9 cellular contexts compared by ENCODE assay signal in the genomic region with DNA sequence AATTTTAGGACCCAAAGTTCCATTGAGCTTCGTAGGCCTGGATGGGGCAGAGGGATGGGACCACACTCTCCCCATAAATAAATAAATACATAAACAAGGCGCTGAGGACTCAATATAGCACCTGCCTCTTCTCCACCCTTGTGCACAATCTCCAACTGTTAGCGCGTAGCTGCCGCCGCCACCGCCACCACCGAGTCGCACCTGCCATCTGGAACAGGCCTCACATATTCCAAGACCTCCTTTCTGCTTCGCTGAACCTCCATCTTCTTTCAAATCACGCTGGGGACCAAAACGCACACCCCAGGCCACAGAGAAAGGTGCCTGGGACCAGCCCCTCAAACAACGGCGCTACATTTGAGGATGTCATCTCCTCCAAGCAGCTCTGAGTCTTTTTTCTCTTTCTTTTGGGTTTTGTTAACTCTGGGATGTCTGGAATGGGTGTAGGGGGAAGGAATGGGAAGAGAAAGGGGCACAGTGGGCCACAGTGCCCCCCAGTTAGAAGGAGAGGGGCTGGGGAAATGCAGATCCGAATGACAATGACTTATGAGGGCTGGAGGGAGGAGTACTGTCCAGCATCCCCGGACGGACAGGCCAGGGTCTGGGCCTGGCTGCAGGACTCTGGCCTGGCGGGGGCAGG. TPM values are rescaled to one million over a fixed set of nuclear protein-coding genes. Genes with fewer than 3 reads are reported as not detected.
DNase-seq lines count a peak whose midpoint lies in the region; ATAC-seq and TF ChIP-seq lines count a peak whose summit lies in the region.
"Had no signal": no experiment of that assay in that cellular context is flagged by ENCODE, and none has a peak within 500 bp of the region (broad histone marks: within the 10 kb centered on the region; RNA-seq: fewer than 3 reads in every experiment).

No MANE protein-coding gene starts in this region.

- ATAC-seq in activated CD8-positive, alpha-beta T cell treated with anti-CD3 and anti-CD28 coated beads for 36 hours: no peak
- peak; percentile 11 to 21 for ATAC-seq in naive thymus-derived CD8-positive, alpha-beta T cell
- ATAC-seq in HG02588 (IDR thresholded peaks at IDR 0.05; ENCODE audit: unreplicated experiment) (no peak), GM21576 (IDR thresholded peaks at IDR 0.05; ENCODE audit: unreplicated experiment) (no peak)

- in situ Hi-C loops in brain microvascular endothelial cell (cut with HindIII; ENCODE audit: low pct_ligation_motif_present, low sequenced_read_pairs): no loop called here

- no peak overlapping the region for H3K27ac ChIP-seq in brain microvascular endothelial cell

- CTCF ChIA-PET in activated CD8-positive, alpha-beta T cell treated with anti-CD3 and anti-CD28 coated beads for 36 hours (lab: Charles Lee): interaction anchor here (0.8 to 7.6 kb wide), 6 partner anchors 12 to 119 kb away, joined by 3 to 88 read pairs (median 3); no protein-coding TSS in a partner anchor

- H3K27me3 Mint-ChIP-seq in activated CD8-positive, alpha-beta T cell treated with anti-CD3 and anti-CD28 coated beads for 36 hours: no peaks in the 10 kb centered on the region
- no peaks in the 10 kb centered on the region for H3K27me3 Mint-ChIP-seq in naive thymus-derived CD8-positive, alpha-beta T cell

- no peaks in the 10 kb centered on the region for H3K36me3 ChIP-seq in brain microvascular endothelial cell (replicated peaks)
- H3K36me3 ChIP-seq: heart left ventricle had no signal

- DNase-seq in DMS79 treated with DMSO at 0.1 percent for 48 hours (lab: John Stamatoyannopoulos, UW) (peak; percentile 95), NCI-H128 (lab: John Stamatoyannopoulos, UW; ENCODE audit: unreplicated experiment) (peak; percentile 39), UCSD-AML1 (lab: John Stamatoyannopoulos, UW; ENCODE audit: unreplicated experiment) (no peak), brain microvascular endothelial cell (no peak)
- DNase-seq in activated CD8-positive, alpha-beta T cell treated with anti-CD3 and anti-CD28 coated beads for 36 hours: peak; percentile 61
- DNase-seq in naive thymus-derived CD8-positive, alpha-beta T cell: peak in 7 of 10 donors; percentile 35 to 63 (median 50)

- H3K27me3 ChIP-seq in brain microvascular endothelial cell (replicated peaks): no peaks in the 10 kb centered on the region
- H3K27me3 ChIP-seq: heart left ventricle had no signal

- intact Hi-C loops in activated CD8-positive, alpha-beta T cell treated with anti-CD3 and anti-CD28 coated beads for 36 hours (cut with micrococcal nuclease): no loop called here

- no peak for TF ChIP-seq CTCF in activated CD8-positive, alpha-beta T cell treated with anti-CD3 and anti-CD28 coated beads for 36 hours (IDR thresholded peaks at IDR 0.05)
- TF ChIP-seq CTCF in brain microvascular endothelial cell (IDR thresholded peaks at IDR 0.05; ENCODE audit: low read depth, low read length, missing control alignments): no peak

- no peak overlapping the region for H3K4me3 ChIP-seq in brain microvascular endothelial cell (ENCODE audit: low read depth, low read length)

- H3K4me1 Mint-ChIP-seq in activated CD8-positive, alpha-beta T cell treated with anti-CD3 and anti-CD28 coated beads for 36 hours (ENCODE audit: low read depth): peaks cover 77% of the 10 kb centered on the region
- H3K4me1 Mint-ChIP-seq in naive thymus-derived CD8-positive, alpha-beta T cell: peaks cover 34 to 90% (median 85%) of the 10 kb centered on the region in 4 donors

- POLR2A ChIA-PET in activated CD8-positive, alpha-beta T cell treated with anti-CD3 and anti-CD28 coated beads for 36 hours (lab: Charles Lee): interaction anchor here (0.8 to 6.3 kb wide), 9 partner anchors 9 to 51 kb away, joined by 3 to 57 read pairs (median 4); a partner anchor contains a TSS
- POLR2A ChIA-PET in naive thymus-derived CD8-positive, alpha-beta T cell (lab: Charles Lee): interaction anchor here (0.7 to 29.2 kb wide), 19 partner anchors 11 to 1577 kb away, joined by 3 to 883 read pairs (median 7); a partner anchor contains a TSS

- H3K9me3 Mint-ChIP-seq in activated CD8-positive, alpha-beta T cell treated with anti-CD3 and anti-CD28 coated beads for 36 hours: no peaks in the 10 kb centered on the region
- no peaks in the 10 kb centered on the region for H3K9me3 Mint-ChIP-seq in naive thymus-derived CD8-positive, alpha-beta T cell

- peak overlapping the region; percentile 67 for H3K4me3 Mint-ChIP-seq in activated CD8-positive, alpha-beta T cell treated with anti-CD3 and anti-CD28 coated beads for 36 hours
- peak overlapping the region; percentile 79 to 96 (median 88) for H3K4me3 Mint-ChIP-seq in naive thymus-derived CD8-positive, alpha-beta T cell

- H3K36me3 Mint-ChIP-seq in activated CD8-positive, alpha-beta T cell treated with anti-CD3 and anti-CD28 coated beads for 36 hours (ENCODE audit: low read depth): peaks cover 5% of the 10 kb centered on the region
- peaks cover 0 to 5% (median 0%) of the 10 kb centered on the region in 3 donors for H3K36me3 Mint-ChIP-seq in naive thymus-derived CD8-positive, alpha-beta T cell

- peak overlapping the region; percentile 90 for H3K27ac Mint-ChIP-seq in activated CD8-positive, alpha-beta T cell treated with anti-CD3 and anti-CD28 coated beads for 36 hours
- peak overlapping the region; percentile 90 to 100 (median 98) for H3K27ac Mint-ChIP-seq in naive thymus-derived CD8-positive, alpha-beta T cell

RNA-seq across cellular contexts. Expression of a gene that starts 49.7 kb away (rescaled TPM):
- total RNA-seq in activated CD8-positive, alpha-beta T cell treated with anti-CD3 and anti-CD28 coated beads for 36 hours: 10 to 100 TPM; 23.3 to 23.9 TPM
- 10 to 100 TPM; 65.7 to 66.1 TPM for total RNA-seq in naive thymus-derived CD8-positive, alpha-beta T cell
- 10 to 100 TPM; 10.0 to 21.5 (median 14.2) TPM for polyA plus RNA-seq in naive thymus-derived CD8-positive, alpha-beta T cell

Comparison
In these comparisons a context has a peak if more than half of its experiments do, and no peak if none do; other contexts are left out.
1. DNase-seq: peak in DMS79 treated with DMSO at 0.1 percent for 48 hours (single experiment), NCI-H128 (single experiment), activated CD8-positive, alpha-beta T cell treated with anti-CD3 and anti-CD28 coated beads for 36 hours (single experiment) and naive thymus-derived CD8-positive, alpha-beta T cell (7 of 10); none in UCSD-AML1 (single experiment) and brain microvascular endothelial cell (single experiment).
2. ATAC-seq: peak in naive thymus-derived CD8-positive, alpha-beta T cell (2 of 2); none in activated CD8-positive, alpha-beta T cell treated with anti-CD3 and anti-CD28 coated beads for 36 hours (single experiment), HG02588 (single experiment) and GM21576 (single experiment).